Comparison of ENCODE assay signal across 8 cellular contexts in genomic region chr1:111448918-111449702, GRCh38. TPM values are rescaled to one million over a fixed set of nuclear protein-coding genes. Genes with fewer than 3 reads are reported as not detected.
DNase-seq lines count a peak whose midpoint lies in the region; TF ChIP-seq lines count a peak whose summit lies in the region.

ATP5PB (plus strand) TSS chr1:111449464; CDS start chr1:111449542, 78 bp downstream.
WDR77 (minus strand) TSS chr1:111449256; CDS start chr1:111449169, 87 bp downstream.

- TF ChIP-seq CTCF in HFF-Myc (IDR thresholded peaks at IDR 0.05; ENCODE audit: low read depth, low read length, missing control alignments): no peak

- H3K27me3 ChIP-seq in neuron (ENCODE audit: insufficient read depth, low read length) (no peaks in the 10 kb centered on the region), subcutaneous abdominal adipose tissue (ENCODE audit: control insufficient read depth in 5 of 5, insufficient read depth in 4 of 5, low read length in 5 of 5) (no peaks in the 10 kb centered on the region)

- DNase-seq in GM03348 (ENCODE audit: low spot score) (peak; percentile 98), HFF-Myc (ENCODE audit: extremely low read depth, low read depth) (peak; percentile 99), NAMALWA (ENCODE audit: low spot score) (peak; percentile 100), SK-N-DZ (ENCODE audit: low spot score) (peak; percentile 99), foreskin melanocyte (peak; percentile 98)
- peak; percentile 96 for DNase-seq in activated naive CD4-positive, alpha-beta T cell treated with anti-CD3 and anti-CD28 coated beads for 36 hours

- no peaks in the 10 kb centered on the region for H3K27me3 Mint-ChIP-seq in activated naive CD4-positive, alpha-beta T cell treated with anti-CD3 and anti-CD28 coated beads for 36 hours (ENCODE audit: low read depth)

- CTCF ChIA-PET in activated naive CD4-positive, alpha-beta T cell treated with anti-CD3 and anti-CD28 coated beads for 36 hours (lab: Charles Lee): interaction anchor here (0.7 to 2.1 kb wide), 8 partner anchors 11 to 321 kb away, joined by 3 to 8 read pairs (median 6); no protein-coding TSS in a partner anchor

- H3K36me3 ChIP-seq in neuron (ENCODE audit: insufficient read depth, low read length) (peaks cover 44% of the 10 kb centered on the region), subcutaneous abdominal adipose tissue (ENCODE audit: control insufficient read depth in 5 of 5, insufficient read depth in 5 of 5, low read length in 5 of 5) (peaks cover 16 to 34% (median 20%) of the 10 kb centered on the region in 5 donors)

- H3K27ac Mint-ChIP-seq in activated naive CD4-positive, alpha-beta T cell treated with anti-CD3 and anti-CD28 coated beads for 36 hours: peak within 1 kb of the TSS; percentile 96

- H3K4me3 ChIP-seq in HFF-Myc (replicated peaks; ENCODE audit: low read depth, low read length) (peak within 1 kb of the TSS; percentile 96), neuron (ENCODE audit: low read length) (peak within 1 kb of the TSS; percentile 95), subcutaneous abdominal adipose tissue (ENCODE audit: low read depth in 1 of 5, low read length in 5 of 5) (peak within 1 kb of the TSS; percentile 86 to 100 (median 98))

- peak within 1 kb of the TSS; percentile 100 for H3K4me3 Mint-ChIP-seq in activated naive CD4-positive, alpha-beta T cell treated with anti-CD3 and anti-CD28 coated beads for 36 hours

- H2AFZ ChIP-seq in neuron (ENCODE audit: low read depth, low read length): peak within 1 kb of the TSS; percentile 71

- peaks cover 38% of the 10 kb centered on the region for H3K36me3 Mint-ChIP-seq in activated naive CD4-positive, alpha-beta T cell treated with anti-CD3 and anti-CD28 coated beads for 36 hours (ENCODE audit: low read depth)

- peaks cover 71% of the 10 kb centered on the region for H3K4me1 Mint-ChIP-seq in activated naive CD4-positive, alpha-beta T cell treated with anti-CD3 and anti-CD28 coated beads for 36 hours (ENCODE audit: low read depth)

- peak within 1 kb of the TSS; percentile 88 for H3K27ac ChIP-seq in subcutaneous abdominal adipose tissue (ENCODE audit: low read depth, low read length)

- no peaks in the 10 kb centered on the region for H3K9me3 ChIP-seq in neuron (ENCODE audit: low read length)
- H3K9me3 ChIP-seq in subcutaneous abdominal adipose tissue (ENCODE audit: control insufficient read depth in 5 of 5, low read length in 5 of 5): no peaks in the 10 kb centered on the region

- H3K9ac ChIP-seq in subcutaneous abdominal adipose tissue (ENCODE audit: low read length in 5 of 5): peak within 1 kb of the TSS; percentile 84 to 99 (median 95)

- intact Hi-C loops in activated naive CD4-positive, alpha-beta T cell treated with anti-CD3 and anti-CD28 coated beads for 36 hours (cut with micrococcal nuclease): loop anchor here (1.0 to 10.0 kb wide), 9 partner anchors 22 to 1170 kb away; partner anchors contain the start of genes CAPZA1, CEPT1, DDX20 and DRAM2

- peaks cover 23% of the 10 kb centered on the region for H3K4me1 ChIP-seq in neuron (ENCODE audit: insufficient read depth, low read length)
- peaks cover 4 to 48% (median 45%) of the 10 kb centered on the region in 5 donors for H3K4me1 ChIP-seq in subcutaneous abdominal adipose tissue (ENCODE audit: control insufficient read depth in 5 of 5, insufficient read depth in 5 of 5, low read length in 5 of 5)

- H3K9me3 Mint-ChIP-seq in activated naive CD4-positive, alpha-beta T cell treated with anti-CD3 and anti-CD28 coated beads for 36 hours: no peaks in the 10 kb centered on the region

RNA-seq across cellular contexts. Expression of gene ATP5PB, which starts in this region (rescaled TPM):
- polyA plus RNA-seq in SK-N-DZ (2014; cell fraction: cytosol; rRNA removed): 352 and 364 TPM in 2 replicates
- 226 and 273 TPM in 2 replicates for polyA plus RNA-seq in SK-N-DZ (2014; cell fraction: nucleus; rRNA removed)
- total RNA-seq in activated naive CD4-positive, alpha-beta T cell treated with anti-CD3 and anti-CD28 coated beads for 36 hours: 100 to 1,000 TPM; 324 to 331 TPM

RNA-seq across cellular contexts. Expression of gene WDR77, which starts in this region (rescaled TPM):
- 152 and 161 TPM in 2 replicates for polyA plus RNA-seq in SK-N-DZ (2014; cell fraction: cytosol; rRNA removed)
- polyA plus RNA-seq in SK-N-DZ (2014; cell fraction: nucleus; rRNA removed): 91.2 and 142 TPM in 2 replicates
- 10 to 100 TPM; 43.1 to 48.8 TPM for total RNA-seq in activated naive CD4-positive, alpha-beta T cell treated with anti-CD3 and anti-CD28 coated beads for 36 hours

Comparison
In these comparisons a context has a peak if more than half of its experiments do, and no peak if none do; other contexts are left out.
1. Peak in every context shown above with its lines: DNase-seq, H3K4me3 ChIP-seq and H3K27ac ChIP-seq.